In the genomic region with DNA sequence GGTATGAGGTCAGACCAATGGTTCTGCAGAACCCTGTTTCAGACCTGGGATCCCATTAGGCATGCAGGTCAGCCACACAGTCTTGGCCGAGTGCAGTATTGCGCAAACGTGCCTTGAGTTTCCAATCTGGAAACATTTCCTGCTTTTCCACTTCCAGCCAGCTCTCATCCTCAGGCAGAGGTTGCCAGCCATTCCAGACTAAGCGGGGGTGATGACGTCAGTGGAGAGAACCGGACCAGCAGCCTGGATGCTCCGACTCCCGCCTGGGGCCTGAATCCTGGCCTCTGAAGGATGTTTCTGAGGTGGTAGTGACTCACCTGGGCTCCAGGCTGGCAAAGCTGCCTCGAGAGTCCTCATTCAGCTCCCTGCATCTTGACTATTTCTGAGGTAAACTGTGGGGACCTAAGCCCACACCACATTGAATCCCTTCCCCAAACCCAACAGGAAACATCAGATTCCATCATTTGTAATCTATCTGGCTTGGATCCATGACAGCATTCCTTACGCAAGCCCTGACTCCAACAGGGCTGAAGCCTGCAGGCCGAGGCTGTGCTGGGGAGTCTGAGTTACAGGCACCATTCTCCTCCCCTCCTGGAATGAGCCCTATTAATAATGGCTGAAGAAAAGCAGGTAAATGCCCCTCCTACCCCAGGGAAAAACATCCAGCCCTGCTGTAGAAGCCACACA, we compare ENCODE assay signal across 2 cellular contexts.
TF ChIP-seq lines count a peak whose summit lies in the region.

No MANE protein-coding gene starts in this region.

TF ChIP-seq in Ishikawa, 13 proteins besides CTCF, POLR2A, EP300 and RAD21 (continued from another document):
- TF ChIP-seq, protein P1, sequence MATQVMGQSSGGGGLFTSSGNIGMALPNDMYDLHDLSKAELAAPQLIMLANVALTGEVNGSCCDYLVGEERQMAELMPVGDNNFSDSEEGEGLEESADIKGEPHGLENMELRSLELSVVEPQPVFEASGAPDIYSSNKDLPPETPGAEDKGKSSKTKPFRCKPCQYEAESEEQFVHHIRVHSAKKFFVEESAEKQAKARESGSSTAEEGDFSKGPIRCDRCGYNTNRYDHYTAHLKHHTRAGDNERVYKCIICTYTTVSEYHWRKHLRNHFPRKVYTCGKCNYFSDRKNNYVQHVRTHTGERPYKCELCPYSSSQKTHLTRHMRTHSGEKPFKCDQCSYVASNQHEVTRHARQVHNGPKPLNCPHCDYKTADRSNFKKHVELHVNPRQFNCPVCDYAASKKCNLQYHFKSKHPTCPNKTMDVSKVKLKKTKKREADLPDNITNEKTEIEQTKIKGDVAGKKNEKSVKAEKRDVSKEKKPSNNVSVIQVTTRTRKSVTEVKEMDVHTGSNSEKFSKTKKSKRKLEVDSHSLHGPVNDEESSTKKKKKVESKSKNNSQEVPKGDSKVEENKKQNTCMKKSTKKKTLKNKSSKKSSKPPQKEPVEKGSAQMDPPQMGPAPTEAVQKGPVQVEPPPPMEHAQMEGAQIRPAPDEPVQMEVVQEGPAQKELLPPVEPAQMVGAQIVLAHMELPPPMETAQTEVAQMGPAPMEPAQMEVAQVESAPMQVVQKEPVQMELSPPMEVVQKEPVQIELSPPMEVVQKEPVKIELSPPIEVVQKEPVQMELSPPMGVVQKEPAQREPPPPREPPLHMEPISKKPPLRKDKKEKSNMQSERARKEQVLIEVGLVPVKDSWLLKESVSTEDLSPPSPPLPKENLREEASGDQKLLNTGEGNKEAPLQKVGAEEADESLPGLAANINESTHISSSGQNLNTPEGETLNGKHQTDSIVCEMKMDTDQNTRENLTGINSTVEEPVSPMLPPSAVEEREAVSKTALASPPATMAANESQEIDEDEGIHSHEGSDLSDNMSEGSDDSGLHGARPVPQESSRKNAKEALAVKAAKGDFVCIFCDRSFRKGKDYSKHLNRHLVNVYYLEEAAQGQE (IDR thresholded peaks at IDR 0.05; ENCODE audit: low read depth) = no peak
- TF ChIP-seq ZBTB7A (IDR thresholded peaks at IDR 0.05; ENCODE audit: low read depth) (no peak), TEAD4 (IDR thresholded peaks at IDR 0.05) (peak; percentile 54; the same call in 1 of the 2 replicates), CREB1 (IDR thresholded peaks at IDR 0.05; ENCODE audit: low read depth) (peak; percentile 67; the same call in 1 of the 2 replicates)
- TF ChIP-seq, protein P2, sequence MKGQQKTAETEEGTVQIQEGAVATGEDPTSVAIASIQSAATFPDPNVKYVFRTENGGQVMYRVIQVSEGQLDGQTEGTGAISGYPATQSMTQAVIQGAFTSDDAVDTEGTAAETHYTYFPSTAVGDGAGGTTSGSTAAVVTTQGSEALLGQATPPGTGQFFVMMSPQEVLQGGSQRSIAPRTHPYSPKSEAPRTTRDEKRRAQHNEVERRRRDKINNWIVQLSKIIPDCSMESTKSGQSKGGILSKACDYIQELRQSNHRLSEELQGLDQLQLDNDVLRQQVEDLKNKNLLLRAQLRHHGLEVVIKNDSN (IDR thresholded peaks at IDR 0.05) = 0 out of 2 replicates have a peak, but pooled peaks have one; percentile 10
- TF ChIP-seq, protein P3, sequence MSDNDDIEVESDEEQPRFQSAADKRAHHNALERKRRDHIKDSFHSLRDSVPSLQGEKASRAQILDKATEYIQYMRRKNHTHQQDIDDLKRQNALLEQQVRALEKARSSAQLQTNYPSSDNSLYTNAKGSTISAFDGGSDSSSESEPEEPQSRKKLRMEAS (IDR thresholded peaks at IDR 0.05) = peak; percentile 47; the same call in 1 of the 2 replicates

TF ChIP-seq in liver, 16 proteins besides CTCF, POLR2A, EP300 and RAD21 (continued from another document):
- peak; percentile 16 for TF ChIP-seq SP1 (IDR thresholded peaks at IDR 0.05)
TF ChIP-seq in liver: peak in this region for 5.
